27 cellular contexts compared by ENCODE assay signal in genomic region chr7:114294036-114294435, GRCh38.
"Had no signal": no experiment of that assay in that cellular context is flagged by ENCODE, and none has a peak within 500 bp of the region (broad histone marks: within the 10 kb centered on the region; RNA-seq: fewer than 3 reads in every experiment).

No MANE protein-coding gene starts in this region.

- H3K27me3 ChIP-seq: brain microvascular endothelial cell had no signal

- H3K4me3 Mint-ChIP-seq: activated CD4-positive, alpha-beta memory T cell treated with anti-CD3 and anti-CD28 coated beads, Interleukin-2, amount 10 ng/mL, durations not matched to agents 7 days and 5 days; activated CD4-positive, alpha-beta T cell treated with anti-CD3 and anti-CD28 coated beads, Interleukin-2, amount 10 ng/mL, durations not matched to agents 7 days and 5 days; activated naive CD8-positive, alpha-beta T cell; activated T-cell treated with anti-CD3 and anti-CD28 coated beads, Interleukin-2, amount 50 U/mL, for 4 hours; activated T-helper 17 cell treated with anti-CD3 and anti-CD28 coated beads, Interleukin-2, amount 50 U/mL, for 72 hours; central memory CD8-positive, alpha-beta T cell; effector memory CD8-positive, alpha-beta T cell; WTC11 had no signal

- H3K36me3 ChIP-seq: brain microvascular endothelial cell had no signal

- H3K27me3 Mint-ChIP-seq: activated CD4-positive, alpha-beta memory T cell treated with anti-CD3 and anti-CD28 coated beads, Interleukin-2, amount 10 ng/mL, durations not matched to agents 7 days and 5 days; activated CD4-positive, alpha-beta T cell treated with anti-CD3 and anti-CD28 coated beads, Interleukin-2, amount 10 ng/mL, durations not matched to agents 7 days and 5 days; activated naive CD8-positive, alpha-beta T cell; central memory CD8-positive, alpha-beta T cell; effector memory CD8-positive, alpha-beta T cell had no signal

- H3K9me3 Mint-ChIP-seq: activated CD4-positive, alpha-beta memory T cell treated with anti-CD3 and anti-CD28 coated beads, Interleukin-2, amount 10 ng/mL, durations not matched to agents 7 days and 5 days; activated CD4-positive, alpha-beta T cell treated with anti-CD3 and anti-CD28 coated beads, Interleukin-2, amount 10 ng/mL, durations not matched to agents 7 days and 5 days; activated T-cell treated with anti-CD3 and anti-CD28 coated beads, Interleukin-2, amount 50 U/mL, for 4 hours; activated T-helper 17 cell treated with anti-CD3 and anti-CD28 coated beads, Interleukin-2, amount 50 U/mL, for 72 hours; central memory CD8-positive, alpha-beta T cell; effector memory CD8-positive, alpha-beta T cell; WTC11 had no signal

- H3K27ac Mint-ChIP-seq: activated CD4-positive, alpha-beta memory T cell treated with anti-CD3 and anti-CD28 coated beads, Interleukin-2, amount 10 ng/mL, durations not matched to agents 7 days and 5 days; activated CD4-positive, alpha-beta T cell treated with anti-CD3 and anti-CD28 coated beads, Interleukin-2, amount 10 ng/mL, durations not matched to agents 7 days and 5 days; activated naive CD8-positive, alpha-beta T cell; activated T-helper 17 cell treated with anti-CD3 and anti-CD28 coated beads, Interleukin-2, amount 50 U/mL, for 72 hours; effector memory CD8-positive, alpha-beta T cell; WTC11 had no signal

- H3K4me1 Mint-ChIP-seq: activated CD4-positive, alpha-beta memory T cell treated with anti-CD3 and anti-CD28 coated beads, Interleukin-2, amount 10 ng/mL, durations not matched to agents 7 days and 5 days; activated CD4-positive, alpha-beta T cell treated with anti-CD3 and anti-CD28 coated beads, Interleukin-2, amount 10 ng/mL, durations not matched to agents 7 days and 5 days; activated T-helper 17 cell treated with anti-CD3 and anti-CD28 coated beads, Interleukin-2, amount 50 U/mL, for 72 hours; central memory CD8-positive, alpha-beta T cell had no signal

- H3K27ac ChIP-seq: brain microvascular endothelial cell, epithelial cell of prostate, VCaP had no signal

- ATAC-seq: activated T-cell treated with anti-CD3 and anti-CD28 coated beads, Interleukin-2, amount 50 U/mL, for 4 hours; activated T-helper 17 cell treated with anti-CD3 and anti-CD28 coated beads, Interleukin-2, amount 50 U/mL, for 72 hours; effector memory CD8-positive, alpha-beta T cell; esophagus mucosa had no signal

- DNase-seq: activated CD4-positive, alpha-beta memory T cell treated with anti-CD3 and anti-CD28 coated beads, Interleukin-2, amount 10 ng/mL, durations not matched to agents 7 days and 5 days; activated CD4-positive, alpha-beta T cell treated with anti-CD3 and anti-CD28 coated beads for 1 hour; activated CD4-positive, alpha-beta T cell treated with anti-CD3 and anti-CD28 coated beads for 4 hours; activated CD4-positive, alpha-beta T cell treated with anti-CD3 and anti-CD28 coated beads, Interleukin-2, amount 10 ng/mL, durations not matched to agents 7 days and 5 days; activated CD4-positive, alpha-beta T cell treated with anti-CD3 and anti-CD28 coated beads, Interleukin-2, amount 50 U/mL, for 4 hours; activated effector memory CD4-positive, alpha-beta T cell treated with Interleukin-2 at 50 U/mL for 16 hours; activated gamma-delta T cell treated with Interleukin-2 at 50 U/mL for 16 hours; activated naive CD4-positive, alpha-beta T cell treated with anti-CD3 and anti-CD28 coated beads, Interleukin-2, amount 50 U/mL, for 16 hours; activated naive CD4-positive, alpha-beta T cell treated with Interleukin-2 at 50 U/mL for 16 hours; activated T-cell treated with anti-CD3 and anti-CD28 coated beads, Interleukin-2, amount 50 U/mL, for 4 hours; amniotic stem cell; anterior cingulate cortex; cortex of kidney; dermis blood vessel endothelial cell; effector CD4-positive, alpha-beta T cell; effector memory CD8-positive, alpha-beta T cell; foreskin fibroblast; head of caudate nucleus; T-helper 2 cell had no signal

- H3K36me3 Mint-ChIP-seq: activated naive CD8-positive, alpha-beta T cell; WTC11 had no signal
